In genomic region chrX:140661657-140662056, GRCh38 we compare ENCODE assay signal across 14 cellular contexts. TPM values are rescaled to one million over a fixed set of nuclear protein-coding genes. Genes with fewer than 3 reads are reported as not detected.
DNase-seq lines count a peak whose midpoint lies in the region; ATAC-seq and TF ChIP-seq lines count a peak whose summit lies in the region.
"Had no signal": no experiment of that assay in that cellular context is flagged by ENCODE, and none has a peak within 500 bp of the region (broad histone marks: within the 10 kb centered on the region; RNA-seq: fewer than 3 reads in every experiment).

No MANE protein-coding gene starts in this region.

- peak; percentile 8 for DNase-seq in H4 (ENCODE audit: low spot score)
- peak; percentile 1 for DNase-seq in PC-3
- peak; percentile 1 for DNase-seq in fibroblast of the aortic adventitia (ENCODE audit: low read depth)
- DNase-seq in smooth muscle cell (lab: John Stamatoyannopoulos, UW; ENCODE audit: unreplicated experiment) = no peak
- no peak for DNase-seq in prostate gland (ENCODE audit: low spot score)
- DNase-seq in posterior vena cava (ENCODE audit: low spot score) = no peak
- DNase-seq: activated CD8-positive, alpha-beta memory T cell treated with anti-CD3 and anti-CD28 coated beads, Interleukin-2, amount 50 U/mL, for 4 hours; DND-41; effector CD8-positive, alpha-beta T cell; MV-4-11; NCI-H446; SIG-M5 had no signal

- H3K9me3 ChIP-seq in PC-3 (ENCODE audit: low read length) = no peaks in the 10 kb centered on the region
- H3K9me3 ChIP-seq in smooth muscle cell (replicated peaks; ENCODE audit: low read depth) = no peaks in the 10 kb centered on the region
- H3K9me3 ChIP-seq in prostate gland = no peaks in the 10 kb centered on the region

- H3K9ac ChIP-seq in PC-3 (ENCODE audit: low read length) = no peak overlapping the region
- H3K9ac ChIP-seq in smooth muscle cell (ENCODE audit: low read depth) = no peak overlapping the region
- H3K9ac ChIP-seq: parathyroid adenoma had no signal

- CTCF ChIA-PET in PC-3 (lab: Charles Lee) = no interaction called here

- WGBS in smooth muscle cell (ENCODE audit: low lambda C conversion rate) = 51% methylated on average over 3 of the region's 3 CpGs
- 22% methylated on average over 3 of the region's 3 CpGs for WGBS in prostate gland

- H3K9me2 ChIP-seq in PC-3 (replicated peaks; ENCODE audit: low read length) = no peaks in the 10 kb centered on the region

- H3K4me3 ChIP-seq in PC-3 (ENCODE audit: low read length) (no peak overlapping the region), fibroblast of the aortic adventitia (ENCODE audit: low read depth, low read length) (no peak overlapping the region), smooth muscle cell (no peak overlapping the region), prostate gland (no peak overlapping the region)

- no peak for ATAC-seq in PC-3
- ATAC-seq in GM18505 (IDR thresholded peaks at IDR 0.05; ENCODE audit: unreplicated experiment) = no peak

- TF ChIP-seq POLR2A in GM18505 (IDR thresholded peaks at IDR 0.05; ENCODE audit: borderline replicate concordance, extremely low read depth, insufficient read depth, insufficient read length) = no peak
- no peak for TF ChIP-seq POLR2A in prostate gland (IDR thresholded peaks at IDR 0.05)

- no TSS peak for BruUV-seq in PC-3 (replicated peaks; lab: Mats Ljungman, UMichigan)

- H3K79me2 ChIP-seq in PC-3 (ENCODE audit: low read length) (no peaks in the 10 kb centered on the region), smooth muscle cell (ENCODE audit: low read depth) (no peaks in the 10 kb centered on the region)
- H3K79me2 ChIP-seq: parathyroid adenoma had no signal

- no peak overlapping the region for H3K4me2 ChIP-seq in PC-3 (ENCODE audit: low read length)
- no peak overlapping the region for H3K4me2 ChIP-seq in smooth muscle cell

- POLR2A ChIA-PET in PC-3 (lab: Charles Lee; ENCODE audit: unreplicated experiment) = no interaction called here

- no peaks in the 10 kb centered on the region for H3F3A ChIP-seq in PC-3 (ENCODE audit: low read length, unreplicated experiment)
- no peaks in the 10 kb centered on the region for H3F3A ChIP-seq in smooth muscle cell (ENCODE audit: low read depth)

- H3K27me3 ChIP-seq in PC-3 (ENCODE audit: low read length) (peaks cover 27% of the 10 kb centered on the region), smooth muscle cell (ENCODE audit: low read depth) (no peaks in the 10 kb centered on the region), prostate gland (replicated peaks; ENCODE audit: insufficient read depth) (no peaks in the 10 kb centered on the region)

- H4K20me1 ChIP-seq in PC-3 (ENCODE audit: low read length) = no peaks in the 10 kb centered on the region
- no peaks in the 10 kb centered on the region for H4K20me1 ChIP-seq in smooth muscle cell (ENCODE audit: low read depth)

- no peak overlapping the region for H3K27ac ChIP-seq in PC-3 (ENCODE audit: low read length)
- no peak overlapping the region for H3K27ac ChIP-seq in smooth muscle cell (ENCODE audit: low read depth)
- no peak overlapping the region for H3K27ac ChIP-seq in prostate gland
- H3K27ac ChIP-seq: parathyroid adenoma had no signal

- no peaks in the 10 kb centered on the region for H3K4me1 ChIP-seq in PC-3 (ENCODE audit: insufficient read depth, low read length)
- H3K4me1 ChIP-seq in smooth muscle cell (ENCODE audit: low read depth) = no peaks in the 10 kb centered on the region
- H3K4me1 ChIP-seq in prostate gland (replicated peaks) = no peaks in the 10 kb centered on the region
- H3K4me1 ChIP-seq: parathyroid adenoma had no signal

- no peaks in the 10 kb centered on the region for H3K36me3 ChIP-seq in PC-3 (ENCODE audit: low read depth, low read length)
- no peaks in the 10 kb centered on the region for H3K36me3 ChIP-seq in smooth muscle cell (ENCODE audit: low read depth)
- no peaks in the 10 kb centered on the region for H3K36me3 ChIP-seq in prostate gland

- intact Hi-C loops in PC-3 (cut with micrococcal nuclease) (no loop called here), prostate gland (cut with DNase I) (loop anchor here (10.0 kb wide), 1 partner anchor 607 kb away; no protein-coding TSS in a partner anchor), posterior vena cava (cut with DNase I) (no loop called here)

- H2AFZ ChIP-seq in PC-3 (ENCODE audit: low read length) (no peak overlapping the region), smooth muscle cell (ENCODE audit: low read depth) (no peak overlapping the region)
- H2AFZ ChIP-seq: parathyroid adenoma had no signal

- peak; percentile 38; the same call in 1 of the 2 replicates for TF ChIP-seq CTCF in PC-3 (conservative IDR thresholded peaks at IDR 0.05; ENCODE audit: low read depth, low read length)
- TF ChIP-seq CTCF in fibroblast of the aortic adventitia (IDR thresholded peaks at IDR 0.05; ENCODE audit: insufficient read depth, low read length) = no peak
- peak; percentile 28 for TF ChIP-seq CTCF in smooth muscle cell (IDR thresholded peaks at IDR 0.05; ENCODE audit: borderline replicate concordance, insufficient read depth, poor library complexity, severe bottlenecking)
- no peak for TF ChIP-seq CTCF in prostate gland (IDR thresholded peaks at IDR 0.05)

RNA-seq across cellular contexts. Expression of gene LINC00632, which starts 47.9 kb away (rescaled TPM):
- 0.54 and 1.5 TPM in 2 replicates for total RNA-seq in H4 (2014; rRNA removed; shearing (Covaris generic))
- total RNA-seq in PC-3 (2014; rRNA removed) (15.4 and 16.0 TPM in 2 replicates), fibroblast of the aortic adventitia (ENCODE audit: low replicate concordance) (10.9 and 17.1 TPM in 2 replicates), smooth muscle cell (770 and 905 TPM in 2 replicates), prostate gland (10 to 100 TPM in 1 of 2 donors, 1 to 10 TPM in 1; 6.5 to 13.5 TPM), posterior vena cava (100 to 1,000 TPM; 742 to 829 TPM)
- polyA plus RNA-seq in smooth muscle cell = 109 and 121 TPM in 2 replicates

Comparison
In these comparisons a context has a peak if more than half of its experiments do, and no peak if none do; other contexts are left out.
1. DNase-seq: peak in H4 (single experiment), PC-3 (single experiment) and fibroblast of the aortic adventitia (single experiment); none in smooth muscle cell (single experiment), prostate gland (single experiment) and posterior vena cava (single experiment).
2. CTCF ChIP-seq: peak in PC-3 (single experiment) and smooth muscle cell (single experiment); none in fibroblast of the aortic adventitia (single experiment) and prostate gland (0 of 4).
3. RNA of gene LINC00632, which starts 47.9 kb away (total RNA-seq): 742 to 829 TPM in posterior vena cava and 770 to 905 TPM in smooth muscle cell; 10.9 to 17.1 TPM in fibroblast of the aortic adventitia, 15.4 to 16.0 TPM in PC-3, 6.5 to 13.5 TPM in prostate gland and 0.54 to 1.5 TPM in H4; every median in the first group is over 10 times any median in the second.